ENCODE assay signal across 14 cellular contexts in the genomic region with DNA sequence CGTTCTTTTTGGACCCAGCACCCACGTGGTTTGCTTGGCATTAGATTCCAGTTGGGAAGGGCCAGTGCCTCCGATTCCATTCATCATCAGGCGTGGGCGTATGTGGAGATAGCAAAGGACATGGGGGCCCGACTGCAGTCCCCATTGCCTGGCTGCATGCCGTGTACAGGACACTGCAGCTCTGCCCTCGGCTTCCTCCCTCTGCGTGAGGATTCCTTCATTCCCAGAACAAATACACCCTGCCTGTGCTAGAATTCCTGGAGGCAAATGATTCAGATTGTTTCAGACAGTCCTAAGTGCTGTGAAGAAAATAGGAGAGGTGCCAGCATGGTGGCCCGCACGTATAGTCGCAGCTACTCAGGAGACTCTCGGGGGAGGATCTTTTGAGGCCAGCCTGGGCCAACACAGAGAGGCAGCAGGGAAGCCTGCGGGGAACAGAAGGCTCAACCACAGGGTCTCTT. TPM values are rescaled to one million over a fixed set of nuclear protein-coding genes. Genes with fewer than 3 reads are reported as not detected.
DNase-seq lines count a peak whose midpoint lies in the region; ATAC-seq and TF ChIP-seq lines count a peak whose summit lies in the region.
"Had no signal": no experiment of that assay in that cellular context is flagged by ENCODE, and none has a peak within 500 bp of the region (broad histone marks: within the 10 kb centered on the region; RNA-seq: fewer than 3 reads in every experiment).

No MANE protein-coding gene starts in this region.

- peak overlapping the region; percentile 91 for H3K27ac ChIP-seq in DOHH2 (ENCODE audit: low read depth, low read length)
- peak overlapping the region; percentile 64 for H3K27ac ChIP-seq in RWPE1

- H3K9me3 Mint-ChIP-seq in glutamatergic neuron (ENCODE audit: unreplicated experiment), result peaks cover 1% of the 10 kb centered on the region
- H3K9me3 Mint-ChIP-seq in osteocyte (ENCODE audit: unreplicated experiment), result no peaks in the 10 kb centered on the region
- no peaks in the 10 kb centered on the region for H3K9me3 Mint-ChIP-seq in naive thymus-derived CD8-positive, alpha-beta T cell
- H3K9me3 Mint-ChIP-seq: stimulated activated naive CD8-positive, alpha-beta T cell treated with anti-CD3 and anti-CD28 coated beads, Interleukin-15, Interleukin-2, amounts not matched to agents 100 ng/mL and 50 ng/mL, for 24 hours had no signal

- peaks cover 22% of the 10 kb centered on the region for H3F3A ChIP-seq in DOHH2 (ENCODE audit: control insufficient read depth, insufficient read depth)

- no peaks in the 10 kb centered on the region for H3K36me3 Mint-ChIP-seq in glutamatergic neuron (ENCODE audit: unreplicated experiment)
- H3K36me3 Mint-ChIP-seq in osteocyte (ENCODE audit: unreplicated experiment), result peaks cover 42% of the 10 kb centered on the region
- peaks cover 0 to 87% (median 16%) of the 10 kb centered on the region in 3 donors for H3K36me3 Mint-ChIP-seq in naive thymus-derived CD8-positive, alpha-beta T cell

- CTCF ChIA-PET in RWPE1 (lab: Yijun Ruan, JAX), result interaction anchor here (0.6 kb wide), 1 partner anchor 21 kb away, joined by 9 read pairs; no protein-coding TSS in a partner anchor

- H3K27ac Mint-ChIP-seq in glutamatergic neuron (ENCODE audit: unreplicated experiment) (peak overlapping the region; percentile 43), osteocyte (ENCODE audit: unreplicated experiment) (peak overlapping the region; percentile 75)
- peak overlapping the region in 1 of 10 donors; percentile 79 for H3K27ac Mint-ChIP-seq in naive thymus-derived CD8-positive, alpha-beta T cell
- H3K27ac Mint-ChIP-seq: stimulated activated naive CD8-positive, alpha-beta T cell treated with anti-CD3 and anti-CD28 coated beads, Interleukin-15, Interleukin-2, amounts not matched to agents 100 ng/mL and 50 ng/mL, for 24 hours had no signal

- H3K4me2 ChIP-seq in DOHH2 (ENCODE audit: low read length), result no peak overlapping the region

- H3K4me3 Mint-ChIP-seq in glutamatergic neuron (ENCODE audit: unreplicated experiment) (no peak overlapping the region), osteocyte (ENCODE audit: unreplicated experiment) (no peak overlapping the region)
- no peak overlapping the region for H3K4me3 Mint-ChIP-seq in naive thymus-derived CD8-positive, alpha-beta T cell
- H3K4me3 Mint-ChIP-seq: stimulated activated naive CD8-positive, alpha-beta T cell treated with anti-CD3 and anti-CD28 coated beads, Interleukin-15, Interleukin-2, amounts not matched to agents 100 ng/mL and 50 ng/mL, for 24 hours had no signal

- POLR2A ChIA-PET in RWPE1 (lab: Yijun Ruan, JAX; ENCODE audit: low non-redundant PET), result no interaction called here
- POLR2A ChIA-PET in naive thymus-derived CD8-positive, alpha-beta T cell (lab: Charles Lee), result interaction anchor here (0.6 kb wide), 1 partner anchor 91 kb away, joined by 5 read pairs; no protein-coding TSS in a partner anchor

- H3K79me2 ChIP-seq in DOHH2 (ENCODE audit: control insufficient read depth, low read length), result peaks cover 77% of the 10 kb centered on the region

- H3K4me1 ChIP-seq in DOHH2 (ENCODE audit: control insufficient read depth, low read length), result peaks cover 97% of the 10 kb centered on the region

- no peak for DNase-seq in RWPE1 (ENCODE audit: low spot score)
- DNase-seq in glutamatergic neuron, result no peak
- DNase-seq in osteocyte (ENCODE audit: extremely low spot score, unreplicated experiment), result no peak
- no peak for DNase-seq in H7
- no peak for DNase-seq in naive thymus-derived CD8-positive, alpha-beta T cell
- DNase-seq: activated CD4-positive, CD25-positive, alpha-beta regulatory T cell; activated T-cell treated with anti-CD3 and anti-CD28 coated beads, Interleukin-2, amount 50 U/mL, for 1 hour; DMS79; effector CD4-positive, alpha-beta T cell; NCI-H1694 treated with DMSO at 0.1 percent for 48 hours had no signal

- H3K4me3 ChIP-seq in DOHH2 (ENCODE audit: low read length) (no peak overlapping the region), H7 (ENCODE audit: insufficient read depth, low read depth, low read length) (no peak overlapping the region)
- H3K4me3 ChIP-seq: skin epidermis had no signal

- no peaks in the 10 kb centered on the region for H4K20me1 ChIP-seq in DOHH2 (ENCODE audit: control insufficient read depth, insufficient read depth, low read depth, low read length)

- ATAC-seq in naive thymus-derived CD8-positive, alpha-beta T cell, result no peak
- no peak for ATAC-seq in HG03342 (IDR thresholded peaks at IDR 0.05; ENCODE audit: unreplicated experiment)

- H3K27me3 Mint-ChIP-seq in glutamatergic neuron (ENCODE audit: unreplicated experiment) (peaks cover 8% of the 10 kb centered on the region), osteocyte (ENCODE audit: unreplicated experiment) (no peaks in the 10 kb centered on the region)
- no peaks in the 10 kb centered on the region for H3K27me3 Mint-ChIP-seq in naive thymus-derived CD8-positive, alpha-beta T cell
- H3K27me3 Mint-ChIP-seq: stimulated activated naive CD8-positive, alpha-beta T cell treated with anti-CD3 and anti-CD28 coated beads, Interleukin-15, Interleukin-2, amounts not matched to agents 100 ng/mL and 50 ng/mL, for 24 hours had no signal

- no peak for TF ChIP-seq CTCF in DOHH2 (IDR thresholded peaks at IDR 0.05; ENCODE audit: low read depth, low read length, poor library complexity, severe bottlenecking)
- TF ChIP-seq CTCF in RWPE1 (conservative IDR thresholded peaks at IDR 0.05; ENCODE audit: low read depth), result no peak
- no peak for TF ChIP-seq CTCF in glutamatergic neuron (IDR thresholded peaks at IDR 0.05; ENCODE audit: partially characterized antibody, unreplicated experiment)
- TF ChIP-seq CTCF in osteocyte (IDR thresholded peaks at IDR 0.05), result no peak

- H3K27me3 ChIP-seq in DOHH2 (ENCODE audit: control insufficient read depth, low read length) (no peaks in the 10 kb centered on the region), H7 (ENCODE audit: control insufficient read depth, insufficient read depth, low read length) (no peaks in the 10 kb centered on the region)

- H3K36me3 ChIP-seq in DOHH2 (ENCODE audit: control insufficient read depth, low read length), result peaks cover 94% of the 10 kb centered on the region
- H3K36me3 ChIP-seq in H7 (replicated peaks; ENCODE audit: control insufficient read depth, insufficient read depth, low read length), result peaks cover 54% of the 10 kb centered on the region

- H3K4me1 Mint-ChIP-seq in glutamatergic neuron (ENCODE audit: low read depth, unreplicated experiment), result peaks cover 16% of the 10 kb centered on the region
- peaks cover 34% of the 10 kb centered on the region for H3K4me1 Mint-ChIP-seq in osteocyte (ENCODE audit: unreplicated experiment)
- H3K4me1 Mint-ChIP-seq in naive thymus-derived CD8-positive, alpha-beta T cell, result peaks cover 0 to 33% (median 5%) of the 10 kb centered on the region in 4 donors

- no peaks in the 10 kb centered on the region for H3K9me3 ChIP-seq in DOHH2 (ENCODE audit: control insufficient read depth, insufficient read depth, low read length)

- H3K9me2 ChIP-seq in DOHH2 (replicated peaks; ENCODE audit: control insufficient read depth, low read length), result no peaks in the 10 kb centered on the region

RNA-seq across cellular contexts. Expression of gene DERL3, which starts 15.4 kb away (rescaled TPM):
- total RNA-seq in glutamatergic neuron (ENCODE audit: unreplicated experiment) (1.2 TPM), osteocyte (0.52 and 0.56 TPM in 2 replicates)
- 5.0 and 9.3 TPM in 2 replicates for total RNA-seq in H7 (2014; rRNA removed; shearing (Covaris generic))
- total RNA-seq in naive thymus-derived CD8-positive, alpha-beta T cell, result 1 to 10 TPM; 1.7 to 2.0 TPM
- polyA plus RNA-seq in naive thymus-derived CD8-positive, alpha-beta T cell, result not detected

RNA-seq across cellular contexts. Expression of gene SLC2A11, which starts 34.3 kb away (rescaled TPM):
- total RNA-seq in glutamatergic neuron (ENCODE audit: unreplicated experiment) (52.4 TPM), osteocyte (19.0 and 22.6 TPM in 2 replicates)
- total RNA-seq in H7 (2014; rRNA removed; shearing (Covaris generic)), result 10.7 and 17.4 TPM in 2 replicates
- total RNA-seq in naive thymus-derived CD8-positive, alpha-beta T cell, result 10 to 100 TPM; 22.7 to 23.6 TPM
- polyA plus RNA-seq in naive thymus-derived CD8-positive, alpha-beta T cell, result 1 to 10 TPM; 3.6 to 8.5 (median 6.3) TPM

RNA-seq across cellular contexts. Expression of gene SMARCB1, which starts 36.6 kb away (rescaled TPM):
- total RNA-seq in glutamatergic neuron (ENCODE audit: unreplicated experiment) (227 TPM), osteocyte (126 and 127 TPM in 2 replicates)
- 79.1 and 86.5 TPM in 2 replicates for total RNA-seq in H7 (2014; rRNA removed; shearing (Covaris generic))
- total RNA-seq in naive thymus-derived CD8-positive, alpha-beta T cell, result 10 to 100 TPM; 52.9 to 55.5 TPM
- polyA plus RNA-seq in naive thymus-derived CD8-positive, alpha-beta T cell, result 10 to 100 TPM; 33.3 to 45.0 (median 35.0) TPM

RNA-seq across cellular contexts. Expression of gene MMP11, which starts 50.7 kb away (rescaled TPM):
- total RNA-seq in glutamatergic neuron (ENCODE audit: unreplicated experiment) (28.8 TPM), osteocyte (72.5 and 76.5 TPM in 2 replicates)
- total RNA-seq in H7 (2014; rRNA removed; shearing (Covaris generic)), result 7.8 and 12.8 TPM in 2 replicates
- total RNA-seq in naive thymus-derived CD8-positive, alpha-beta T cell, result 1 to 10 TPM; 3.8 TPM
- polyA plus RNA-seq in naive thymus-derived CD8-positive, alpha-beta T cell, result 1 to 10 TPM; 2.1 to 6.5 (median 2.8) TPM

RNA-seq across cellular contexts. Expression of gene CHCHD10, which starts 55.6 kb away (rescaled TPM):
- total RNA-seq in glutamatergic neuron (ENCODE audit: unreplicated experiment), result 35.9 TPM
- total RNA-seq in osteocyte, result 30.6 and 34.0 TPM in 2 replicates
- 55.6 and 60.9 TPM in 2 replicates for total RNA-seq in H7 (2014; rRNA removed; shearing (Covaris generic))
- total RNA-seq in naive thymus-derived CD8-positive, alpha-beta T cell, result 10 to 100 TPM; 44.3 to 47.4 TPM
- 10 to 100 TPM; 26.1 to 37.6 (median 36.0) TPM for polyA plus RNA-seq in naive thymus-derived CD8-positive, alpha-beta T cell
